In genomic region chr9:89477811-89478583, GRCh38 we compare ENCODE assay signal across 8 cellular contexts. TPM values are rescaled to one million over a fixed set of nuclear protein-coding genes. Genes with fewer than 3 reads are reported as not detected.
DNase-seq lines count a peak whose midpoint lies in the region; ATAC-seq and TF ChIP-seq lines count a peak whose summit lies in the region.

No MANE protein-coding gene starts in this region.

- peaks cover 24% of the 10 kb centered on the region for H3K4me1 ChIP-seq in left ventricle myocardium inferior

- H3K9me3 Mint-ChIP-seq in stimulated activated effector memory CD8-positive, alpha-beta T cell treated with anti-CD3 and anti-CD28 coated beads, Interleukin-12 subunit alpha, Interleukin-12 subunit beta, amount 100 ng/mL, for 72 hours: no peaks in the 10 kb centered on the region

- H3K4me3 ChIP-seq in left ventricle myocardium inferior: no peak overlapping the region

- ATAC-seq in Right ventricle myocardium superior (ENCODE audit: poor library complexity) (peak; percentile 58), HG03045 (IDR thresholded peaks at IDR 0.05; ENCODE audit: unreplicated experiment) (no peak), HG03342 (IDR thresholded peaks at IDR 0.05; ENCODE audit: unreplicated experiment) (no peak)
- ATAC-seq in stimulated activated effector memory CD8-positive, alpha-beta T cell treated with anti-CD3 and anti-CD28 coated beads, Interleukin-12 subunit alpha, Interleukin-12 subunit beta, amount 100 ng/mL, for 72 hours: peak; percentile 44

- H3K27ac Mint-ChIP-seq in stimulated activated effector memory CD8-positive, alpha-beta T cell treated with anti-CD3 and anti-CD28 coated beads, Interleukin-12 subunit alpha, Interleukin-12 subunit beta, amount 100 ng/mL, for 72 hours: peak overlapping the region; percentile 83

- H3K36me3 Mint-ChIP-seq in stimulated activated effector memory CD8-positive, alpha-beta T cell treated with anti-CD3 and anti-CD28 coated beads, Interleukin-12 subunit alpha, Interleukin-12 subunit beta, amount 100 ng/mL, for 72 hours: peaks cover 85% of the 10 kb centered on the region

- intact Hi-C loops in Right ventricle myocardium superior (cut with DNase I) (no loop called here), cardiac septum (cut with DNase I) (no loop called here), left ventricle myocardium inferior (cut with micrococcal nuclease) (no loop called here)

- peaks cover 94% of the 10 kb centered on the region for H3K4me1 Mint-ChIP-seq in stimulated activated effector memory CD8-positive, alpha-beta T cell treated with anti-CD3 and anti-CD28 coated beads, Interleukin-12 subunit alpha, Interleukin-12 subunit beta, amount 100 ng/mL, for 72 hours

- no peak overlapping the region for H3K27ac ChIP-seq in left ventricle myocardium inferior (replicated peaks)

- peak; percentile 53 for DNase-seq in Right ventricle myocardium superior
- no peak for DNase-seq in cardiac septum (ENCODE audit: low spot score)
- DNase-seq in activated T-cell treated with anti-CD3 and anti-CD28 coated beads for 4 hours: peak; percentile 48
- no peak for DNase-seq in left ventricle myocardium inferior
- DNase-seq in stimulated activated effector memory CD8-positive, alpha-beta T cell treated with anti-CD3 and anti-CD28 coated beads, Interleukin-12 subunit alpha, Interleukin-12 subunit beta, amount 100 ng/mL, for 72 hours (ENCODE audit: low spot score in 2 of 2): no peak
- no peak for DNase-seq in NK-92 (lab: John Stamatoyannopoulos, UW; ENCODE audit: unreplicated experiment)

- H3K4me3 Mint-ChIP-seq in stimulated activated effector memory CD8-positive, alpha-beta T cell treated with anti-CD3 and anti-CD28 coated beads, Interleukin-12 subunit alpha, Interleukin-12 subunit beta, amount 100 ng/mL, for 72 hours: peak overlapping the region; percentile 73

- no peaks in the 10 kb centered on the region for H3K36me3 ChIP-seq in left ventricle myocardium inferior

- peak; percentile 21 for TF ChIP-seq CTCF in left ventricle myocardium inferior (IDR thresholded peaks at IDR 0.05; ENCODE audit: borderline replicate concordance)

- H3K27me3 ChIP-seq in left ventricle myocardium inferior (ENCODE audit: low read depth): no peaks in the 10 kb centered on the region

- H3K9me3 ChIP-seq in left ventricle myocardium inferior (replicated peaks): no peaks in the 10 kb centered on the region

RNA-seq across cellular contexts. Expression of gene SEMA4D, which starts 19.9 kb away (rescaled TPM):
- total RNA-seq in Right ventricle myocardium superior (18.7 TPM), cardiac septum (21.4 TPM), left ventricle myocardium inferior (17.1 TPM)

Comparison
In these comparisons a context has a peak if more than half of its experiments do, and no peak if none do; other contexts are left out.
1. DNase-seq: peak in Right ventricle myocardium superior (single experiment) and activated T-cell treated with anti-CD3 and anti-CD28 coated beads for 4 hours (single experiment); none in cardiac septum (single experiment), left ventricle myocardium inferior (single experiment), stimulated activated effector memory CD8-positive, alpha-beta T cell treated with anti-CD3 and anti-CD28 coated beads, Interleukin-12 subunit alpha, Interleukin-12 subunit beta, amount 100 ng/mL, for 72 hours (0 of 2) and NK-92 (single experiment).
2. ATAC-seq: peak in Right ventricle myocardium superior (single experiment) and stimulated activated effector memory CD8-positive, alpha-beta T cell treated with anti-CD3 and anti-CD28 coated beads, Interleukin-12 subunit alpha, Interleukin-12 subunit beta, amount 100 ng/mL, for 72 hours (single experiment); none in HG03045 (single experiment) and HG03342 (single experiment).